Comparison of ENCODE assay signal across 17 cellular contexts in the genomic region with DNA sequence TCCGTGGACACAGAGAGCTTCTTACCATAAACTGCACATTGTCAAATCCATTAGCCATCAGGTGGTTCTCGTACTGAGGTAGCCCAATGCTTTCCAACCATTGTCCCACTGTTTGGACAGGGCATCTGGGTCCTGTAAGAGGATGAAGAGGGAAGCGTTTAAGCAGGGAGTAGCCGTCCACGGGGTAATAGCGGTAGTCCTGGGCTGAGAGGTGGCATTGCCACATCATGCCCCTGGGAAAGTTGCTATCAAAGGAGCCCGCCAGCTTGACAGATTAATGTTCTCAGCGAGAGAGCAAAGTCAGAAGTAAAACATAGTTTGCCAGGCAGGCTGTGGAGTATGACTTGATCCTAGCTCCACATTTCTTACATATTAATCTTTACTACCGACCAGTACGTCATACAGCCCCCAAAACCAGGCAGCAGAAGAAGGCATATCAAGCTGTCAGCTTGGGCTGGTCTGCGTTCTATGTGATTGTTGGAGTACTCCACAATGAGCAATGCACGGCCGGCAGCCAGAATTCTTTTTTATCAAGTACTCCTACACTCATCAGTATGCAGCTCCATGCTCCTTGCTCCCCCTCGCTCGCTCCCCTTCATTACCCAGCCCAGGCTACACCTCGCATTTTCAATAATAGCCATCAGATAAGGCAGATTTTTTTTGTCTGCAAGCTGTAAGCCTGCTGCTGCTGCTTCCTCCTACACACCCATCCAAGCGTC.
DNase-seq lines count a peak whose midpoint lies in the region; ATAC-seq and TF ChIP-seq lines count a peak whose summit lies in the region.
"Had no signal": no experiment of that assay in that cellular context is flagged by ENCODE, and none has a peak within 500 bp of the region (broad histone marks: within the 10 kb centered on the region; RNA-seq: fewer than 3 reads in every experiment).

No MANE protein-coding gene starts in this region.

- no peaks in the 10 kb centered on the region for H3K4me1 ChIP-seq in A673 (ENCODE audit: insufficient read depth, low read length, poor library complexity, severe bottlenecking)

- H3K36me3 ChIP-seq in A673 (ENCODE audit: insufficient read depth, low read length, poor library complexity, severe bottlenecking) = no peaks in the 10 kb centered on the region

- peak; percentile 15 for DNase-seq in A673 (ENCODE audit: low spot score)
- peak; percentile 11 for DNase-seq in WTC11 (ENCODE audit: low spot score)
- DNase-seq in head of caudate nucleus = peak; percentile 36 to 94 (median 67)
- DNase-seq in neural crest cell (ENCODE audit: low read depth, low spot score) = peak; percentile 20
- DNase-seq in NCI-H128 (lab: John Stamatoyannopoulos, UW; ENCODE audit: unreplicated experiment) = no peak
- no peak for DNase-seq in NCI-H2081 treated with DMSO at 0.1 percent for 48 hours (lab: John Stamatoyannopoulos, UW)
- no peak for DNase-seq in NCI-H446 treated with DMSO at 0.1 percent for 48 hours (lab: John Stamatoyannopoulos, UW)
- DNase-seq: activated CD4-positive, alpha-beta T cell treated with anti-CD3 and anti-CD28 coated beads, Interleukin-2, amount 10 ng/mL, durations not matched to agents 7 days and 5 days; DMS53; naive B cell; NCI-H2081; OCI-M1; stimulated activated CD4-positive, alpha-beta T cell treated with anti-CD3 and anti-CD28 coated beads, Interleukin-12 subunit alpha, Interleukin-12 subunit beta, amount 100 ng/mL, for 4 hours; T-helper 17 cell had no signal

- no peaks in the 10 kb centered on the region for H3K9me3 ChIP-seq in A673 (ENCODE audit: low read depth, low read length, poor library complexity, severe bottlenecking)

- H3K27me3 Mint-ChIP-seq in WTC11 (ENCODE audit: low read depth) = no peaks in the 10 kb centered on the region
- no peaks in the 10 kb centered on the region for H3K27me3 Mint-ChIP-seq in neural crest cell (ENCODE audit: low read depth)
- H3K27me3 Mint-ChIP-seq: activated CD4-positive, alpha-beta T cell treated with anti-CD3 and anti-CD28 coated beads, Interleukin-2, amount 10 ng/mL, durations not matched to agents 7 days and 5 days; T-helper 17 cell had no signal

- H3K27ac Mint-ChIP-seq in WTC11 (peak overlapping the region; percentile 91), neural crest cell (ENCODE audit: unreplicated experiment) (peak overlapping the region; percentile 95)
- H3K27ac Mint-ChIP-seq: activated CD4-positive, alpha-beta T cell treated with anti-CD3 and anti-CD28 coated beads, Interleukin-2, amount 10 ng/mL, durations not matched to agents 7 days and 5 days; activated T-helper 2 cell treated with anti-CD3 and anti-CD28 coated beads, Interferon-gamma antibody, Interleukin-2, Interleukin-4, amounts not matched to agents 10 μg/mL and 5 μg/mL and 100 μg/mL, durations not matched to agents 14 hours and 24 hours and 36 hours; naive B cell; T-helper 17 cell had no signal

- H3K4me3 Mint-ChIP-seq in WTC11 (peak overlapping the region; percentile 53), neural crest cell (peak overlapping the region; percentile 84)
- H3K4me3 Mint-ChIP-seq: activated CD4-positive, alpha-beta T cell treated with anti-CD3 and anti-CD28 coated beads, Interleukin-2, amount 10 ng/mL, durations not matched to agents 7 days and 5 days; naive B cell; T-helper 17 cell had no signal

- peaks cover 6% of the 10 kb centered on the region; the same call in 1 of the 2 replicates for H3K36me3 Mint-ChIP-seq in WTC11
- H3K36me3 Mint-ChIP-seq in neural crest cell (ENCODE audit: low read depth) = peaks cover 6% of the 10 kb centered on the region
- H3K36me3 Mint-ChIP-seq: naive B cell had no signal

- CTCF ChIA-PET in A673 (lab: Charles Lee) = no interaction called here
- CTCF ChIA-PET in WTC11 (lab: Charles Lee) = interaction anchor here (1.2 to 1.9 kb wide), 2 partner anchors 110 to 236 kb away, joined by 4 to 15 read pairs; no protein-coding TSS in a partner anchor

- H3K4me1 Mint-ChIP-seq in WTC11 = peaks cover 42% of the 10 kb centered on the region
- H3K4me1 Mint-ChIP-seq in neural crest cell = peaks cover 48% of the 10 kb centered on the region
- H3K4me1 Mint-ChIP-seq: activated CD4-positive, alpha-beta T cell treated with anti-CD3 and anti-CD28 coated beads, Interleukin-2, amount 10 ng/mL, durations not matched to agents 7 days and 5 days; naive B cell; T-helper 17 cell had no signal

- peak overlapping the region; percentile 4 for H3K4me3 ChIP-seq in A673 (ENCODE audit: low read depth, low read length, poor library complexity, severe bottlenecking)

- peaks cover 22% of the 10 kb centered on the region for H3K27me3 ChIP-seq in A673 (replicated peaks; ENCODE audit: insufficient read depth, low read depth, low read length, poor library complexity)

- ATAC-seq in WTC11 (peak; percentile 85), HG02970 (IDR thresholded peaks at IDR 0.05; ENCODE audit: low FRiP score, unreplicated experiment) (no peak)
- ATAC-seq: T-helper 17 cell had no signal

- intact Hi-C loops in A673 (cut with micrococcal nuclease; ENCODE audit: unreplicated experiment) (no loop called here), head of caudate nucleus (cut with DNase I) (no loop called here)

- H3K27ac ChIP-seq in A673 (ENCODE audit: low read depth, low read length, poor library complexity, severe bottlenecking) = no peak overlapping the region
- H3K27ac ChIP-seq: KMS-11 had no signal

- POLR2A ChIA-PET in A673 (lab: Charles Lee; ENCODE audit: low non-redundant PET) = no interaction called here
- POLR2A ChIA-PET in WTC11 (lab: Charles Lee) = no interaction called here

- TF ChIP-seq CTCF in A673 (conservative IDR thresholded peaks at IDR 0.05; ENCODE audit: low read depth, low read length) (no peak), WTC11 (IDR thresholded peaks at IDR 0.05) (no peak), neural crest cell (conservative IDR thresholded peaks at IDR 0.05) (no peak)

- peaks cover 7% of the 10 kb centered on the region for H3K9me3 Mint-ChIP-seq in WTC11
- peaks cover 6% of the 10 kb centered on the region for H3K9me3 Mint-ChIP-seq in neural crest cell
- H3K9me3 Mint-ChIP-seq: activated CD4-positive, alpha-beta T cell treated with anti-CD3 and anti-CD28 coated beads, Interleukin-2, amount 10 ng/mL, durations not matched to agents 7 days and 5 days; activated T-helper 2 cell treated with anti-CD3 and anti-CD28 coated beads, Interferon-gamma antibody, Interleukin-2, Interleukin-4, amounts not matched to agents 10 μg/mL and 5 μg/mL and 100 μg/mL, durations not matched to agents 14 hours and 24 hours and 36 hours had no signal

- no TSS peak for BruUV-seq in A673 (replicated peaks; lab: Mats Ljungman, UMichigan)

TF ChIP-seq in WTC11, 78 proteins besides CTCF, POLR2A, EP300 and RAD21:
- no peak for TF ChIP-seq RORB (CRISPR knock-in tag; IDR thresholded peaks at IDR 0.05)
- TF ChIP-seq GABPB1 (CRISPR knock-in tag; IDR thresholded peaks at IDR 0.05) = no peak
- TF ChIP-seq ZNF396 (CRISPR knock-in tag; IDR thresholded peaks at IDR 0.05; ENCODE audit: borderline replicate concordance) = no peak

Comparison
In these comparisons a context has a peak if more than half of its experiments do, and no peak if none do; other contexts are left out.
1. DNase-seq: peak in A673 (single experiment), WTC11 (single experiment), head of caudate nucleus (42 of 42) and neural crest cell (single experiment); none in NCI-H128 (single experiment), NCI-H2081 treated with DMSO at 0.1 percent for 48 hours (single experiment) and NCI-H446 treated with DMSO at 0.1 percent for 48 hours (single experiment).